ENCODE assay signal across 18 cellular contexts in the genomic region with DNA sequence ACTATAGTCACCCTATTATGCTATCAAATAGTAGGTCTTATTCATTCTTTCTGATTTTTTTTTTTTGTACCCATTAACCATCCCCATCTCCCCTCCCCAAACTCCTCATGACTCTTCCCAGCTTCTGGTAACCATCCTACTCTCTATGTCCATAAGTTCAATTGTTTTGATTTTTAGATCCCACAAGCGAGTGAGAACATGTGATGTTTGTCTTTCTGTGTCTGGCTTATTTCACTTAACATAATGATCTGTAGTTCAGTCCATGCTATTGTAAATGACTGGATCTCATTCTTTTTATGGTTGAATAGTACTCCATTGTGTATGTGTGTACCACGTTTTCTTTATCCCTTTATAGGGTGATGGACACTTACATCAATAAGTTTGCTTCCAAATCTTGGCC. TPM values are rescaled to one million over a fixed set of nuclear protein-coding genes. Genes with fewer than 3 reads are reported as not detected.
DNase-seq lines count a peak whose midpoint lies in the region; TF ChIP-seq lines count a peak whose summit lies in the region.
"Had no signal": no experiment of that assay in that cellular context is flagged by ENCODE, and none has a peak within 500 bp of the region (broad histone marks: within the 10 kb centered on the region; RNA-seq: fewer than 3 reads in every experiment).

No MANE protein-coding gene starts in this region.

- peak overlapping the region; percentile 21 for H3K4me3 Mint-ChIP-seq in MCF 10A (ENCODE audit: unreplicated experiment)
- no peak overlapping the region for H3K4me3 Mint-ChIP-seq in endothelial cell (ENCODE audit: unreplicated experiment)

- no peak overlapping the region for H3K27ac Mint-ChIP-seq in MCF 10A (ENCODE audit: low read depth, unreplicated experiment)
- peak overlapping the region; percentile 40 for H3K27ac Mint-ChIP-seq in endothelial cell (ENCODE audit: unreplicated experiment)

- H3K27me3 Mint-ChIP-seq in MCF 10A (ENCODE audit: insufficient read depth, unreplicated experiment) (peaks cover 19% of the 10 kb centered on the region), endothelial cell (ENCODE audit: unreplicated experiment) (peaks cover 10% of the 10 kb centered on the region)

- H3K4me1 ChIP-seq in mammary epithelial cell (ENCODE audit: insufficient read depth, low read length), result peaks cover 8% of the 10 kb centered on the region

- CTCF ChIA-PET in MCF 10A (lab: Yijun Ruan, JAX) (no interaction called here), mammary epithelial cell (lab: Charles Lee; ENCODE audit: low non-redundant PET) (no interaction called here)

- DNase-seq in MCF 10A (ENCODE audit: unreplicated experiment), result no peak
- no peak for DNase-seq in mammary epithelial cell
- DNase-seq in SK-MEL-5 (ENCODE audit: low read depth, low spot score), result peak; percentile 88
- DNase-seq in endothelial cell (ENCODE audit: low spot score), result no peak
- no peak for DNase-seq in T-helper 9 cell
- no peak for DNase-seq in lower leg skin (ENCODE audit: low spot score in 2 of 2)
- no peak for DNase-seq in stimulated activated CD4-positive, alpha-beta T cell treated with anti-CD3 and anti-CD28 coated beads, Interleukin-15, amount 100 ng/mL, for 24 hours
- DNase-seq: activated CD4-positive, CD25-positive, alpha-beta regulatory T cell; DMS 273 treated with DMSO at 0.1 percent for 48 hours; foreskin fibroblast; GM23248; mucosa of descending colon; NCI-H1694 treated with DMSO at 0.1 percent for 48 hours; NCI-H345; stimulated activated CD4-positive, alpha-beta T cell treated with anti-CD3 and anti-CD28 coated beads, Interleukin-4, amount 100 ng/mL, for 24 hours; SW 1271 had no signal

- dilution Hi-C loops in mammary epithelial cell (cut with HindIII; ENCODE audit: low sequenced_read_pairs), result no loop called here

- H3K4me1 Mint-ChIP-seq in MCF 10A (ENCODE audit: insufficient read depth, unreplicated experiment) (peaks cover 8% of the 10 kb centered on the region), endothelial cell (ENCODE audit: unreplicated experiment) (peaks cover 16% of the 10 kb centered on the region)

- TF ChIP-seq CTCF in MCF 10A (IDR thresholded peaks at IDR 0.05; ENCODE audit: unreplicated experiment) (no peak), mammary epithelial cell (conservative IDR thresholded peaks at IDR 0.05 in 1 of 2, IDR thresholded peaks at IDR 0.05 in 1 of 2; ENCODE audit: extremely low read depth in 1 of 2, insufficient read depth in 1 of 2, low read depth in 1 of 2, low read length in 2 of 2) (no peak), endothelial cell (IDR thresholded peaks at IDR 0.05; ENCODE audit: unreplicated experiment) (no peak), lower leg skin (IDR thresholded peaks at IDR 0.05) (no peak)

- in situ Hi-C loops in mammary epithelial cell (cut with MboI; ENCODE audit: low sequenced_read_pairs in 2 of 2), result no loop called here
- in situ Hi-C loops in SK-MEL-5 (cut with HindIII; ENCODE audit: low pct_unique_long_range_greater_than_20kb, low sequenced_read_pairs), result no loop called here

- BruUV-seq in MCF 10A (replicated peaks; lab: Mats Ljungman, UMichigan) (no TSS peak), mammary epithelial cell (replicated peaks; lab: Mats Ljungman, UMichigan) (no TSS peak)

- H3K9me3 Mint-ChIP-seq in MCF 10A (ENCODE audit: unreplicated experiment), result no peaks in the 10 kb centered on the region
- H3K9me3 Mint-ChIP-seq in endothelial cell (ENCODE audit: unreplicated experiment), result no peaks in the 10 kb centered on the region

- H3K9me3 ChIP-seq in mammary epithelial cell (replicated peaks; ENCODE audit: insufficient read depth, low read length), result no peaks in the 10 kb centered on the region
- H3K9me3 ChIP-seq: ascending aorta, mucosa of descending colon, thoracic aorta had no signal

- H4K20me1 ChIP-seq in mammary epithelial cell (ENCODE audit: insufficient read depth, low read length), result no peaks in the 10 kb centered on the region

- H3K36me3 Mint-ChIP-seq in MCF 10A (ENCODE audit: insufficient read depth, unreplicated experiment) (no peaks in the 10 kb centered on the region), endothelial cell (ENCODE audit: low read depth, unreplicated experiment) (no peaks in the 10 kb centered on the region)

- WGBS in mammary epithelial cell (ENCODE audit: low coverage, missing lambda C conversion rate), result 92% methylated on average over 2 of the region's 2 CpGs
- 95 to 96% methylated on average over 2 of the region's 2 CpGs for WGBS in lower leg skin, 2 donors

- H3K4me2 ChIP-seq in mammary epithelial cell (ENCODE audit: insufficient read depth, low read depth, low read length), result no peak overlapping the region

- H2AFZ ChIP-seq in mammary epithelial cell (ENCODE audit: low read depth, low read length), result no peak overlapping the region

- H3K79me2 ChIP-seq in mammary epithelial cell (ENCODE audit: insufficient read depth, low read length), result peaks cover 5% of the 10 kb centered on the region

- POLR2A ChIA-PET in MCF 10A (lab: Yijun Ruan, JAX), result no interaction called here

- H3K36me3 ChIP-seq in mammary epithelial cell (ENCODE audit: insufficient read depth, low read length), result no peaks in the 10 kb centered on the region
- H3K36me3 ChIP-seq: ascending aorta, thoracic aorta had no signal

- H3K27me3 ChIP-seq in mammary epithelial cell (ENCODE audit: insufficient read depth, low read length), result peaks cover 3% of the 10 kb centered on the region
- H3K27me3 ChIP-seq: ascending aorta had no signal

- intact Hi-C loops in MCF 10A (cut with micrococcal nuclease), result no loop called here
- intact Hi-C loops in mammary epithelial cell (cut with micrococcal nuclease), result loop anchor here (10.0 kb wide), 1 partner anchor 233 kb away; no protein-coding TSS in a partner anchor
- intact Hi-C loops in lower leg skin (cut with DNase I; ENCODE audit: low total_unique reads), result loop anchor here (10.0 kb wide), 1 partner anchor 153 kb away; no protein-coding TSS in a partner anchor

- H3K27ac ChIP-seq in mammary epithelial cell (ENCODE audit: insufficient read depth, low read depth, low read length), result no peak overlapping the region
- H3K27ac ChIP-seq: ascending aorta, GM23248, thoracic aorta had no signal

- no peak overlapping the region for H3K9ac ChIP-seq in mammary epithelial cell (ENCODE audit: insufficient read depth, low read length)
- H3K9ac ChIP-seq: GM23248 had no signal

- no peak overlapping the region for H3K4me3 ChIP-seq in mammary epithelial cell (replicated peaks in 1 of 3; ENCODE audit: insufficient read depth in 1 of 3, low read depth in 2 of 3, low read length in 3 of 3)
- H3K4me3 ChIP-seq in lower leg skin (ENCODE audit: low read depth, poor library complexity, severe bottlenecking), result no peak overlapping the region
- H3K4me3 ChIP-seq: ascending aorta, mucosa of descending colon, thoracic aorta had no signal

- no peak for TF ChIP-seq POLR2A in lower leg skin (IDR thresholded peaks at IDR 0.05)

RNA-seq across cellular contexts. Expression of gene MYCBP2, which starts 4.5 kb away (rescaled TPM):
- total RNA-seq in MCF 10A (2022) (43.4 and 51.8 TPM in 2 replicates), mammary epithelial cell (10 to 100 TPM; 59.8 to 66.2 TPM), endothelial cell (ENCODE audit: unreplicated experiment) (94.7 TPM), lower leg skin (100 to 1,000 TPM; 189 to 242 (median 231) TPM)
- polyA plus RNA-seq in mammary epithelial cell, result 16.3 TPM
- 52.1 TPM for polyA minus RNA-seq in mammary epithelial cell
- total RNA-seq in SK-MEL-5 (2014; rRNA removed; shearing (Covaris generic)), result 56.7 and 62.3 TPM in 2 replicates
- 31.8 and 50.5 TPM in 2 replicates for polyA plus RNA-seq in SK-MEL-5 (2015; cell fraction: cytosol; rRNA removed)
- 52.5 and 66.4 TPM in 2 replicates for polyA plus RNA-seq in SK-MEL-5 (2015; cell fraction: nucleus; rRNA removed)
